Comparison of ENCODE assay signal across 9 cellular contexts in the genomic region with DNA sequence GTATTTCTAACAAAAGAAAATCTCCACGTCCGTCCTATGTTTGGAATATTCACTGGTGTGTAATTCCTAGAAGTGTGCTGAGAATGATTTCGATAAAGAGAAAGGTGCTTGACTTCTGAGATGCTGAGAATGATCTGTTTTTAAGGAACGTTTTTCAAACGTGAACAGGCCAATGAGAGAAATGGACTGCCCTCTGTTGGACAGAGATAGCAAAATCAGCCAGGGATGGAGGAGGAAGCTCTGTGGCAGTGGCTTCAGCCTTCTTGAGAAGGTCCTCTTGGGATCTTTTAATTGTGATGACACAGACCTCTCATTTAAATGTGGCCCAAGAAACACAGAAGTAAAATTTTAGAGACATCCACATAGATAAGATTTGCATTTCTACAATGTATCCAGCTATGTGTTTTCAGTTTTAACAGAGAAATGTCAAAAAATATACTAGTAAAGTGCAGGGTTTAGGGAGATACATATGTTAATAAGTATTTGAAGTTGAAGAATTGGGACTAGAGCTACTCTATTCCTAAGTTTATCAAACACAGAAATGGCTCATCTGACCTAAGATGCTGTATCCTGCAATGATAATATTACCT.
DNase-seq lines count a peak whose midpoint lies in the region; ATAC-seq, FAIRE-seq and TF ChIP-seq lines count a peak whose summit lies in the region.
"Had no signal": no experiment of that assay in that cellular context is flagged by ENCODE, and none has a peak within 500 bp of the region (broad histone marks: within the 10 kb centered on the region; RNA-seq: fewer than 3 reads in every experiment).

No MANE protein-coding gene starts in this region.

- TF ChIP-seq CTCF in DND-41 (IDR thresholded peaks at IDR 0.05; ENCODE audit: borderline replicate concordance, extremely low read depth, low read length, poor library complexity, severe bottlenecking) (peak; percentile 86), PC-3 (conservative IDR thresholded peaks at IDR 0.05; ENCODE audit: low read depth, low read length) (peak; percentile 79), endothelial cell of umbilical vein (IDR thresholded peaks at IDR 0.05; ENCODE audit: extremely low read depth in 1 of 2, insufficient read depth in 1 of 2, low read depth in 1 of 2, low read length in 2 of 2) (peak; percentile 59 to 66), nephron (IDR thresholded peaks at IDR 0.05; ENCODE audit: unreplicated experiment in 3 of 3) (peak; percentile 66 to 74 (median 71)), coronary artery (IDR thresholded peaks at IDR 0.05) (no peak)

- H3K27ac Mint-ChIP-seq in nephron, result no peak overlapping the region
- H3K27ac Mint-ChIP-seq: activated T-cell treated with anti-CD3 and anti-CD28 coated beads, Interleukin-2, amount 50 U/mL, for 72 hours had no signal

- no peaks in the 10 kb centered on the region for H3K9me3 ChIP-seq in DND-41 (ENCODE audit: insufficient read depth, low read length, severe bottlenecking)
- H3K9me3 ChIP-seq in PC-3 (ENCODE audit: low read length), result no peaks in the 10 kb centered on the region
- H3K9me3 ChIP-seq in endothelial cell of umbilical vein (replicated peaks; ENCODE audit: control insufficient read depth, insufficient read depth, low read length), result no peaks in the 10 kb centered on the region

- no peaks in the 10 kb centered on the region for H3K9me2 ChIP-seq in PC-3 (replicated peaks; ENCODE audit: low read length)

- CTCF ChIA-PET in PC-3 (lab: Charles Lee), result interaction anchor here (0.6 to 1.0 kb wide), 7 partner anchors 38 to 1154 kb away, joined by 3 to 6 read pairs (median 3); no protein-coding TSS in a partner anchor
- CTCF ChIA-PET in endothelial cell of umbilical vein (lab: Charles Lee), result interaction anchor here (0.6 to 2.0 kb wide), 38 partner anchors 9 to 900 kb away, joined by 3 to 36 read pairs (median 5); a partner anchor contains a TSS

- H3K4me1 ChIP-seq in DND-41 (ENCODE audit: insufficient read depth, low read length) (no peaks in the 10 kb centered on the region), PC-3 (ENCODE audit: insufficient read depth, low read length) (peaks cover 15% of the 10 kb centered on the region), endothelial cell of umbilical vein (ENCODE audit: control insufficient read depth, extremely low read depth, insufficient read depth, low read length) (no peaks in the 10 kb centered on the region)

- dilution Hi-C loops in endothelial cell of umbilical vein (cut with MboI; ENCODE audit: extremely low pct_ligation_motif_present, low sequenced_read_pairs), result no loop called here

- no peaks in the 10 kb centered on the region for H4K20me1 ChIP-seq in DND-41 (ENCODE audit: insufficient read depth, low read length)
- H4K20me1 ChIP-seq in PC-3 (ENCODE audit: low read length), result no peaks in the 10 kb centered on the region
- no peaks in the 10 kb centered on the region for H4K20me1 ChIP-seq in endothelial cell of umbilical vein (replicated peaks; ENCODE audit: control insufficient read depth, extremely low read depth, insufficient read depth, low read length)

- H3K27me3 ChIP-seq in DND-41 (ENCODE audit: insufficient read depth, low read length, poor library complexity), result peaks cover 27% of the 10 kb centered on the region
- peaks cover 40% of the 10 kb centered on the region for H3K27me3 ChIP-seq in PC-3 (ENCODE audit: low read length)
- H3K27me3 ChIP-seq in endothelial cell of umbilical vein (ENCODE audit: control insufficient read depth in 2 of 2, insufficient read depth in 2 of 2, low read length in 2 of 2), result peaks cover 3 to 4% of the 10 kb centered on the region in 2 experiments

- H3K4me3 Mint-ChIP-seq in nephron, result no peak overlapping the region
- H3K4me3 Mint-ChIP-seq: activated T-cell treated with anti-CD3 and anti-CD28 coated beads, Interleukin-2, amount 50 U/mL, for 72 hours had no signal

- no peaks in the 10 kb centered on the region for H3K36me3 Mint-ChIP-seq in nephron (ENCODE audit: low read depth)

- ATAC-seq in DND-41 (ENCODE audit: insufficient read depth, low read depth), result peak; percentile 76
- peak; percentile 55 for ATAC-seq in PC-3
- ATAC-seq in HG03469 (IDR thresholded peaks at IDR 0.05; ENCODE audit: unreplicated experiment), result no peak

- no peak overlapping the region for H2AFZ ChIP-seq in DND-41 (ENCODE audit: low read depth, low read length)
- H2AFZ ChIP-seq in PC-3 (ENCODE audit: low read length), result no peak overlapping the region
- H2AFZ ChIP-seq in endothelial cell of umbilical vein (ENCODE audit: low read depth, low read length), result no peak overlapping the region

- POLR2A ChIA-PET in PC-3 (lab: Charles Lee; ENCODE audit: unreplicated experiment), result no interaction called here
- POLR2A ChIA-PET in endothelial cell of umbilical vein (lab: Charles Lee), result no interaction called here

- no peak overlapping the region for H3K4me3 ChIP-seq in DND-41 (ENCODE audit: low read depth in 1 of 2, low read length in 2 of 2)
- no peak overlapping the region for H3K4me3 ChIP-seq in PC-3 (ENCODE audit: low read length)
- no peak overlapping the region for H3K4me3 ChIP-seq in endothelial cell of umbilical vein (replicated peaks in 1 of 3; ENCODE audit: insufficient read depth in 1 of 3, low read depth in 1 of 3, low read length in 3 of 3)
- no peak overlapping the region for H3K4me3 ChIP-seq in coronary artery

- H3K36me3 ChIP-seq in DND-41 (ENCODE audit: insufficient read depth, low read length) (no peaks in the 10 kb centered on the region), PC-3 (ENCODE audit: low read depth, low read length) (no peaks in the 10 kb centered on the region), endothelial cell of umbilical vein (ENCODE audit: control insufficient read depth in 2 of 2, extremely low read depth in 1 of 2, insufficient read depth in 2 of 2, low read length in 2 of 2) (no peaks in the 10 kb centered on the region)

- no peaks in the 10 kb centered on the region for H3K4me1 Mint-ChIP-seq in nephron

- peaks cover 69% of the 10 kb centered on the region for H3K27me3 Mint-ChIP-seq in nephron (ENCODE audit: low read depth)

- H3K4me2 ChIP-seq in DND-41 (ENCODE audit: insufficient read depth, low read length), result no peak overlapping the region
- H3K4me2 ChIP-seq in PC-3 (ENCODE audit: low read length), result no peak overlapping the region
- H3K4me2 ChIP-seq in endothelial cell of umbilical vein (ENCODE audit: insufficient read depth, low read length), result no peak overlapping the region

- H3K9me1 ChIP-seq in endothelial cell of umbilical vein (replicated peaks; ENCODE audit: control insufficient read depth, extremely low read depth, insufficient read depth, low read length), result no peaks in the 10 kb centered on the region

- no peaks in the 10 kb centered on the region for H3K79me2 ChIP-seq in DND-41 (ENCODE audit: insufficient read depth, low read length)
- no peaks in the 10 kb centered on the region for H3K79me2 ChIP-seq in PC-3 (ENCODE audit: low read length)
- H3K79me2 ChIP-seq in endothelial cell of umbilical vein (ENCODE audit: control insufficient read depth, insufficient read depth, low read length), result no peaks in the 10 kb centered on the region

- H3K27ac ChIP-seq in DND-41 (ENCODE audit: low read length) (no peak overlapping the region), PC-3 (ENCODE audit: low read length) (no peak overlapping the region), endothelial cell of umbilical vein (ENCODE audit: insufficient read depth, low read depth, low read length) (no peak overlapping the region), coronary artery (no peak overlapping the region)

- H3F3A ChIP-seq in PC-3 (ENCODE audit: low read length, unreplicated experiment), result no peaks in the 10 kb centered on the region

- FAIRE-seq in endothelial cell of umbilical vein (lab: Jason Lieb, UNC), result peak; percentile 66

- DNase-seq in DND-41 (peak; percentile 33), GM19238 (ENCODE audit: insufficient read length, low spot score) (peak; percentile 14), HPDE6-E6E7 (ENCODE audit: extremely low spot score) (peak; percentile 23), PC-3 (peak; percentile 71), endothelial cell of umbilical vein (ENCODE audit: low read depth, low spot score) (peak; percentile 45), coronary artery (ENCODE audit: low spot score) (no peak)

- H3K9ac ChIP-seq in DND-41 (ENCODE audit: low read depth, low read length) (no peak overlapping the region), PC-3 (ENCODE audit: low read length) (no peak overlapping the region), endothelial cell of umbilical vein (replicated peaks; ENCODE audit: extremely low read depth, insufficient read depth, low read length) (no peak overlapping the region)

- no peak for TF ChIP-seq POLR2A in endothelial cell of umbilical vein (IDR thresholded peaks at IDR 0.05; ENCODE audit: low read depth, low read length)

- intact Hi-C loops in PC-3 (cut with micrococcal nuclease), result loop anchor here (1.0 to 5.0 kb wide), 6 partner anchors 134 to 766 kb away; no protein-coding TSS in a partner anchor
- intact Hi-C loops in endothelial cell of umbilical vein (cut with micrococcal nuclease), result loop anchor here (1.0 to 5.0 kb wide), 4 partner anchors 169 to 770 kb away; no protein-coding TSS in a partner anchor

- no peaks in the 10 kb centered on the region for H3K9me3 Mint-ChIP-seq in nephron
- H3K9me3 Mint-ChIP-seq: activated T-cell treated with anti-CD3 and anti-CD28 coated beads, Interleukin-2, amount 50 U/mL, for 72 hours had no signal

- BruUV-seq in PC-3 (replicated peaks; lab: Mats Ljungman, UMichigan), result no TSS peak
- no TSS peak for BruUV-seq in endothelial cell of umbilical vein (replicated peaks; lab: Mats Ljungman, UMichigan)

TF ChIP-seq in endothelial cell of umbilical vein, 7 proteins besides CTCF, POLR2A, EP300 and RAD21:
- TF ChIP-seq MYC (IDR thresholded peaks at IDR 0.05; ENCODE audit: low read depth, low read length) (no peak), POLR2AphosphoS5 (IDR thresholded peaks at IDR 0.05; ENCODE audit: insufficient read depth, low read depth, low read length) (no peak), EZH2 (IDR thresholded peaks at IDR 0.05; ENCODE audit: borderline replicate concordance, low read depth, low read length, severe bottlenecking) (no peak), FOS (IDR thresholded peaks at IDR 0.05; ENCODE audit: borderline replicate concordance, insufficient read depth, low read length) (no peak), JUN (IDR thresholded peaks at IDR 0.05; ENCODE audit: borderline replicate concordance, insufficient read depth, insufficient read length, low read depth) (no peak), GATA2 (IDR thresholded peaks at IDR 0.05; ENCODE audit: insufficient read depth, insufficient read length, low read depth, low read length) (no peak)
- TF ChIP-seq, protein P1, sequence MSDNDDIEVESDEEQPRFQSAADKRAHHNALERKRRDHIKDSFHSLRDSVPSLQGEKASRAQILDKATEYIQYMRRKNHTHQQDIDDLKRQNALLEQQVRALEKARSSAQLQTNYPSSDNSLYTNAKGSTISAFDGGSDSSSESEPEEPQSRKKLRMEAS (IDR thresholded peaks at IDR 0.05; ENCODE audit: insufficient read depth, insufficient read length), result no peak
